ENCODE assay signal across 7 cellular contexts in the genomic region with DNA sequence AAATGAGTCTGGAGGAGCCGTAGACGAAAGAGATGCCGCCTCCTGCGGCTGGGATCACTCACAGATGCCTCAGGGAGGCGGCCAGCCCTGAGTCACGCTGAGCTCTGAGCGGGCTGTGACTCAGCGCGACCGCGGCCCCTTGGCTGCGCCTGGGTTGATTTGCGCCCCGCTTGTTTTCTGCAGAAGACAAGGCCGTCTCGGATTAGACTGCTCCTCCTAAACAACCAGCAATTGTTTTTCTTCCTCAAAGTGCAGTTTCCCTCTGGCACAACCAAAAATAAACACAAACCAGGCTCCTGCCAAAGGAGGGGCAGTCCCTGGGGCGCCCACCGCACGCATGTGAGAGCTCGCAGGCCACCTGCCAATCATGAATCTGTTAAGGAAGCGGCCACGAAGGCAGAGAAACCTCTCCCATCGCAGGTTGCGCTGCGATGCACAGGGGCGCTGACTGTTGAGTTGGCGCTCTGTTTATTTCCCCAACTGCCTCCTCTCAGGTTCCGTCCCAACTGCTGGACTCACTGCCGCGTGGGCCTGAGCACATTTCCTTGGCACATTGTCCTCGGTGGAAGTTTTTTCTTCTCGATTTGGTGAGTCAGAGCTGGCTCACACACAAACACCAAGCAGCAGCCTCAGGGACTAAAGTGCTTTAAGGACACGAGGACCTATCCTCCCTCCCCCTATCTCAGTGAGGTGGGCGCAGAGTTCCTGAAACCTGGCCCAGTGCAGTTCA.
DNase-seq lines count a peak whose midpoint lies in the region; ATAC-seq and FAIRE-seq lines count a peak whose summit lies in the region.

No MANE protein-coding gene starts in this region.

- H3K36me3 ChIP-seq in rectal smooth muscle tissue (ENCODE audit: control insufficient read depth, insufficient read depth, low read length) = no peaks in the 10 kb centered on the region

- peak; percentile 92 for ATAC-seq in GM19023 (IDR thresholded peaks at IDR 0.05; ENCODE audit: unreplicated experiment)
- ATAC-seq in HG03066 (IDR thresholded peaks at IDR 0.05; ENCODE audit: low read depth, unreplicated experiment) = peak; percentile 63
- peak; percentile 96 for ATAC-seq in Right ventricle myocardium superior (ENCODE audit: poor library complexity)

- FAIRE-seq in urothelium cell line (lab: Jason Lieb, UNC) = peak; percentile 86

- peak overlapping the region; percentile 47 for H3K4me3 ChIP-seq in rectal smooth muscle tissue (ENCODE audit: low read length)

- peak overlapping the region; percentile 71 for H3K27ac ChIP-seq in rectal smooth muscle tissue (ENCODE audit: low read depth, low read length)

- peaks cover 12% of the 10 kb centered on the region for H3K4me1 ChIP-seq in rectal smooth muscle tissue (ENCODE audit: control insufficient read depth, insufficient read depth, low read length)

- DNase-seq in SIG-M5 (lab: John Stamatoyannopoulos, UW) (peak; percentile 55), Right ventricle myocardium superior (peak; percentile 84), urothelium cell line (ENCODE audit: low spot score) (peak; percentile 97)
- DNase-seq in activated naive CD4-positive, alpha-beta T cell treated with anti-CD3 and anti-CD28 coated beads, Interleukin-2, amount 50 U/mL, for 16 hours = peak; percentile 77

- no peaks in the 10 kb centered on the region for H3K27me3 ChIP-seq in rectal smooth muscle tissue (ENCODE audit: control insufficient read depth, insufficient read depth, low read length)

- H3K9ac ChIP-seq in rectal smooth muscle tissue (ENCODE audit: low read length) = no peak overlapping the region

- intact Hi-C loops in Right ventricle myocardium superior (cut with DNase I) = no loop called here

Comparison
In these comparisons a context has a peak if more than half of its experiments do, and no peak if none do; other contexts are left out.
1. Peak in every context shown above with its lines: DNase-seq, ATAC-seq, H3K4me3 ChIP-seq and H3K27ac ChIP-seq.